9 cellular contexts compared by ENCODE assay signal in genomic region chr12:113228394-113229028, GRCh38. TPM values are rescaled to one million over a fixed set of nuclear protein-coding genes. Genes with fewer than 3 reads are reported as not detected.
DNase-seq lines count a peak whose midpoint lies in the region; ATAC-seq and TF ChIP-seq lines count a peak whose summit lies in the region.
"Had no signal": no experiment of that assay in that cellular context is flagged by ENCODE, and none has a peak within 500 bp of the region (broad histone marks: within the 10 kb centered on the region; RNA-seq: fewer than 3 reads in every experiment).

No MANE protein-coding gene starts in this region.

- TF ChIP-seq CTCF in thyroid gland (IDR thresholded peaks at IDR 0.05) = no peak

- H3K4me1 ChIP-seq in thyroid gland = peaks cover 65 to 82% of the 10 kb centered on the region in 2 donors

- POLR2A ChIA-PET in naive thymus-derived CD8-positive, alpha-beta T cell (lab: Charles Lee) = interaction anchor here (1.2 to 5.0 kb wide), 2 partner anchors 6 to 21 kb away, joined by 4 to 46 read pairs; partner anchors contain the start of gene TPCN1

- H3K27me3 ChIP-seq in layer of hippocampus (ENCODE audit: control insufficient read depth, insufficient read depth, low read length) (no peaks in the 10 kb centered on the region), thyroid gland (no peaks in the 10 kb centered on the region)

- H3K27me3 Mint-ChIP-seq in activated T-cell treated with anti-CD3 and anti-CD28 coated beads, Interleukin-2, amount 50 U/mL, for 24 hours = no peaks in the 10 kb centered on the region
- no peaks in the 10 kb centered on the region for H3K27me3 Mint-ChIP-seq in naive thymus-derived CD8-positive, alpha-beta T cell
- H3K27me3 Mint-ChIP-seq: progenitor cell of endocrine pancreas had no signal

- H3K36me3 ChIP-seq in thyroid gland = peaks cover 19 to 21% of the 10 kb centered on the region in 2 donors

- no peak overlapping the region for H3K4me3 Mint-ChIP-seq in activated T-cell treated with anti-CD3 and anti-CD28 coated beads, Interleukin-2, amount 50 U/mL, for 24 hours
- no peak overlapping the region for H3K4me3 Mint-ChIP-seq in naive thymus-derived CD8-positive, alpha-beta T cell

- H3K27ac Mint-ChIP-seq in activated T-cell treated with anti-CD3 and anti-CD28 coated beads, Interleukin-2, amount 50 U/mL, for 24 hours = peak overlapping the region; percentile 87
- peak overlapping the region in 5 of 10 donors; percentile 22 to 78 (median 37) for H3K27ac Mint-ChIP-seq in naive thymus-derived CD8-positive, alpha-beta T cell
- H3K27ac Mint-ChIP-seq: progenitor cell of endocrine pancreas had no signal

- WGBS in thyroid gland, 2 donors = 85 to 87% methylated on average over 5 of the region's 5 CpGs

- peak overlapping the region; percentile 42 for H3K27ac ChIP-seq in angular gyrus (ENCODE audit: low read depth, low read length)
- H3K27ac ChIP-seq in layer of hippocampus (ENCODE audit: low read depth, low read length) = peak overlapping the region; percentile 38
- H3K27ac ChIP-seq in thyroid gland = peak overlapping the region; percentile 92 to 98 (median 96)

- ATAC-seq in naive thymus-derived CD8-positive, alpha-beta T cell = no peak

- peaks cover 68% of the 10 kb centered on the region for H3K36me3 Mint-ChIP-seq in activated T-cell treated with anti-CD3 and anti-CD28 coated beads, Interleukin-2, amount 50 U/mL, for 24 hours (ENCODE audit: low read depth)
- H3K36me3 Mint-ChIP-seq in naive thymus-derived CD8-positive, alpha-beta T cell = peaks cover 9 to 36% (median 10%) of the 10 kb centered on the region in 3 donors

- intact Hi-C loops in thyroid gland (cut with DNase I) = no loop called here

- no peak for DNase-seq in activated T-cell treated with anti-CD3 and anti-CD28 coated beads, Interleukin-2, amount 50 U/mL, for 24 hours
- DNase-seq in activated T-cell treated with anti-CD3 and anti-CD28 coated beads, Interleukin-2, amount 50 U/mL, for 48 hours = no peak
- DNase-seq in thyroid gland (no peak), mesenteric fat pad (ENCODE audit: low spot score) (no peak), GF-D8 (lab: John Stamatoyannopoulos, UW) (no peak)
- DNase-seq in naive thymus-derived CD8-positive, alpha-beta T cell = no peak

- H3K9me3 Mint-ChIP-seq in activated T-cell treated with anti-CD3 and anti-CD28 coated beads, Interleukin-2, amount 50 U/mL, for 24 hours = no peaks in the 10 kb centered on the region
- H3K9me3 Mint-ChIP-seq in naive thymus-derived CD8-positive, alpha-beta T cell = no peaks in the 10 kb centered on the region

- peaks cover 57% of the 10 kb centered on the region for H3K4me1 Mint-ChIP-seq in activated T-cell treated with anti-CD3 and anti-CD28 coated beads, Interleukin-2, amount 50 U/mL, for 24 hours (ENCODE audit: low read depth)
- peaks cover 10 to 61% (median 47%) of the 10 kb centered on the region in 4 donors for H3K4me1 Mint-ChIP-seq in naive thymus-derived CD8-positive, alpha-beta T cell

- no peak for TF ChIP-seq POLR2A in thyroid gland (IDR thresholded peaks at IDR 0.05)

- no peak overlapping the region for H3K4me3 ChIP-seq in thyroid gland (replicated peaks in 1 of 3)

- no peaks in the 10 kb centered on the region for H3K9me3 ChIP-seq in thyroid gland

RNA-seq across cellular contexts. Expression of gene TPCN1, which starts 7.2 kb away (rescaled TPM):
- total RNA-seq in thyroid gland (100 to 1,000 TPM in 2 of 4 donors, 10 to 100 TPM in 2; 58.3 to 135 (median 109) TPM), mesenteric fat pad (37.1 TPM)
- 10 to 100 TPM; 81.2 to 83.0 TPM for total RNA-seq in naive thymus-derived CD8-positive, alpha-beta T cell
- polyA plus RNA-seq in naive thymus-derived CD8-positive, alpha-beta T cell = 10 to 100 TPM in 2 of 3 donors, 1 to 10 TPM in 1; 6.7 to 16.5 (median 11.0) TPM

RNA-seq across cellular contexts. Expression of gene RITA1, which starts 43.0 kb away (rescaled TPM):
- 10 to 100 TPM; 26.6 to 39.6 (median 32.8) TPM for total RNA-seq in thyroid gland
- total RNA-seq in mesenteric fat pad = 9.9 TPM
- total RNA-seq in naive thymus-derived CD8-positive, alpha-beta T cell = 10 to 100 TPM; 12.8 to 17.1 TPM
- polyA plus RNA-seq in naive thymus-derived CD8-positive, alpha-beta T cell = 10 to 100 TPM; 22.9 to 26.2 (median 24.6) TPM

RNA-seq across cellular contexts. Expression of gene DDX54, which starts 43.2 kb away (rescaled TPM):
- total RNA-seq in thyroid gland (10 to 100 TPM; 59.9 to 79.3 (median 68.8) TPM), mesenteric fat pad (46.3 TPM)
- 10 to 100 TPM; 76.1 to 81.8 TPM for total RNA-seq in naive thymus-derived CD8-positive, alpha-beta T cell
- 10 to 100 TPM; 17.9 to 38.2 (median 24.3) TPM for polyA plus RNA-seq in naive thymus-derived CD8-positive, alpha-beta T cell

Comparison
In these comparisons a context has a peak if more than half of its experiments do, and no peak if none do; other contexts are left out.
1. H3K27ac ChIP-seq: peak in every context shown above with its lines; median percentile 96 in thyroid gland; 42 in angular gyrus; 38 in layer of hippocampus.